ENCODE assay signal across 16 cellular contexts in genomic region chr13:112970552-112971287, GRCh38. TPM values are rescaled to one million over a fixed set of nuclear protein-coding genes. Genes with fewer than 3 reads are reported as not detected.
DNase-seq lines count a peak whose midpoint lies in the region; ATAC-seq and TF ChIP-seq lines count a peak whose summit lies in the region.
"Had no signal": no experiment of that assay in that cellular context is flagged by ENCODE, and none has a peak within 500 bp of the region (broad histone marks: within the 10 kb centered on the region; RNA-seq: fewer than 3 reads in every experiment).

No MANE protein-coding gene starts in this region.

- DNase-seq in NCI-H1417 (lab: John Stamatoyannopoulos, UW) = peak in 2 of 3 experiments; percentile 24 to 52
- no peak for DNase-seq in NCI-H1417 treated with DMSO at 0.1 percent for 48 hours (lab: John Stamatoyannopoulos, UW)
- no peak for DNase-seq in DND-41
- DNase-seq in cerebellar nuclear complex (lab: John Stamatoyannopoulos, UW) = peak; percentile 55 to 73
- no peak for DNase-seq in neuronal stem cell (ENCODE audit: low spot score)
- DNase-seq in NCI-H2196 (lab: John Stamatoyannopoulos, UW; ENCODE audit: unreplicated experiment) = no peak
- no peak for DNase-seq in SHP77 treated with DMSO at 0.1 percent for 48 hours (lab: John Stamatoyannopoulos, UW)
- DNase-seq: 8988T; activated CD4-positive, alpha-beta T cell treated with anti-CD3 and anti-CD28 coated beads, Interleukin-2, amount 10 ng/mL, durations not matched to agents 24 days and 14 days; COR-L47; HCEC 1CT had no signal

- ATAC-seq in DND-41 (ENCODE audit: insufficient read depth, low read depth) (no peak), HG03025 (IDR thresholded peaks at IDR 0.05; ENCODE audit: low FRiP score, unreplicated experiment) (no peak)
- ATAC-seq: body of pancreas, left lung, Panc1 had no signal

- H3K79me2 ChIP-seq in DND-41 (ENCODE audit: insufficient read depth, low read length) = no peaks in the 10 kb centered on the region

- no peak overlapping the region for H4K91ac ChIP-seq in neuronal stem cell (ENCODE audit: low read depth, low read length, poor library complexity)

- H3K9ac ChIP-seq in DND-41 (ENCODE audit: low read depth, low read length) = no peak overlapping the region
- no peak overlapping the region for H3K9ac ChIP-seq in neuronal stem cell (ENCODE audit: low read depth, low read length, poor library complexity)

- H3K23ac ChIP-seq in neuronal stem cell (ENCODE audit: low read depth, low read length, poor library complexity) = peak overlapping the region; percentile 40

- peak overlapping the region; percentile 97; the same call in 1 of the 2 replicates for H3K4me2 ChIP-seq in DND-41 (ENCODE audit: insufficient read depth, low read length)
- no peak overlapping the region for H3K4me2 ChIP-seq in neuronal stem cell (ENCODE audit: insufficient read depth, low read length, poor library complexity, severe bottlenecking)

- no peak for TF ChIP-seq CTCF in DND-41 (IDR thresholded peaks at IDR 0.05; ENCODE audit: borderline replicate concordance, extremely low read depth, low read length, poor library complexity, severe bottlenecking)

- H3K79me1 ChIP-seq in neuronal stem cell (ENCODE audit: low read depth, low read length) = peaks cover 7% of the 10 kb centered on the region

- no peak overlapping the region for H3K18ac ChIP-seq in neuronal stem cell (ENCODE audit: low read length)

- H4K8ac ChIP-seq in neuronal stem cell (ENCODE audit: low read depth, low read length) = no peak overlapping the region

- no peak overlapping the region for H3K27ac ChIP-seq in DND-41 (ENCODE audit: low read length)
- no peak overlapping the region for H3K27ac ChIP-seq in neuronal stem cell (replicated peaks; ENCODE audit: low read length)
- H3K27ac ChIP-seq: left lung, neutrophil had no signal

- H2BK12ac ChIP-seq in neuronal stem cell (ENCODE audit: low read length) = no peak overlapping the region

- WGBS in neuronal stem cell (ENCODE audit: extremely low coverage in 2 of 2, insufficient read length in 2 of 2, insufficient replicate concordance in 1 of 2), 2 donors = no CpG with 5 or more reads among the region's 23 CpGs

- H2AFZ ChIP-seq in DND-41 (ENCODE audit: low read depth, low read length) (no peak overlapping the region), neuronal stem cell (ENCODE audit: low read length) (no peak overlapping the region)

- 0 out of 4 replicates have a peak overlapping the region, but pooled peaks of 1 of the 2 experiments have one; percentile 15 for H3K4me3 ChIP-seq in DND-41 (ENCODE audit: low read depth in 1 of 2, low read length in 2 of 2)
- no peak overlapping the region for H3K4me3 ChIP-seq in neuronal stem cell (ENCODE audit: low read length in 2 of 2)
- H3K4me3 ChIP-seq: body of pancreas had no signal

- no peak overlapping the region for H2BK15ac ChIP-seq in neuronal stem cell (ENCODE audit: low read length)

- no peak overlapping the region for H2BK120ac ChIP-seq in neuronal stem cell (ENCODE audit: low read depth, low read length)

- H3K36me3 ChIP-seq in DND-41 (ENCODE audit: insufficient read depth, low read length) (no peaks in the 10 kb centered on the region), neuronal stem cell (replicated peaks in 1 of 2; ENCODE audit: control insufficient read depth in 2 of 2, insufficient read depth in 2 of 2, low read length in 2 of 2) (peaks cover 0 to 4% of the 10 kb centered on the region in 2 donors)
- H3K36me3 ChIP-seq: left lung, neutrophil had no signal

- H3K14ac ChIP-seq in neuronal stem cell (ENCODE audit: low read length) = no peak overlapping the region

- no peaks in the 10 kb centered on the region for H3K27me3 ChIP-seq in DND-41 (ENCODE audit: insufficient read depth, low read length, poor library complexity)
- H3K27me3 ChIP-seq in neuronal stem cell (ENCODE audit: control insufficient read depth in 3 of 3, insufficient read depth in 3 of 3, low read depth in 1 of 3, low read length in 3 of 3) = peaks cover 0 to 10% (median 0%) of the 10 kb centered on the region in 3 experiments
- H3K27me3 ChIP-seq: body of pancreas had no signal

- H2BK5ac ChIP-seq in neuronal stem cell (ENCODE audit: low read length) = no peak overlapping the region

- H4K20me1 ChIP-seq in DND-41 (ENCODE audit: insufficient read depth, low read length) = no peaks in the 10 kb centered on the region

- H3K9me3 ChIP-seq in DND-41 (ENCODE audit: insufficient read depth, low read length, severe bottlenecking) = no peaks in the 10 kb centered on the region
- peaks cover 3 to 17% of the 10 kb centered on the region in 2 donors for H3K9me3 ChIP-seq in neuronal stem cell (replicated peaks in 1 of 2; ENCODE audit: control insufficient read depth in 2 of 2, insufficient read depth in 1 of 2, low read depth in 1 of 2, low read length in 2 of 2)
- H3K9me3 ChIP-seq: body of pancreas, left lung, neutrophil had no signal

- H3K4ac ChIP-seq in neuronal stem cell (ENCODE audit: low read length) = no peak overlapping the region

- H3K4me1 ChIP-seq in DND-41 (ENCODE audit: insufficient read depth, low read length) = peaks cover 29% of the 10 kb centered on the region
- peaks cover 7 to 11% of the 10 kb centered on the region in 2 donors for H3K4me1 ChIP-seq in neuronal stem cell (ENCODE audit: control insufficient read depth in 2 of 2, insufficient read depth in 1 of 2, low read depth in 1 of 2, low read length in 2 of 2)

- no peak overlapping the region for H2AK5ac ChIP-seq in neuronal stem cell (ENCODE audit: low read depth, low read length)

RNA-seq across cellular contexts. Expression of gene MCF2L, which starts 1.7 kb away (rescaled TPM):
- polyA plus RNA-seq in neuronal stem cell (2013, experiment 1 of 2) = 20.8 TPM
- 20.3 TPM for polyA plus RNA-seq in neuronal stem cell (2013, experiment 2 of 2)

Comparison
In these comparisons a context has a peak if more than half of its experiments do, and no peak if none do; other contexts are left out.
1. DNase-seq: peak in NCI-H1417 (2 of 3) and cerebellar nuclear complex (2 of 2); none in NCI-H1417 treated with DMSO at 0.1 percent for 48 hours (single experiment), DND-41 (single experiment), neuronal stem cell (single experiment), NCI-H2196 (single experiment) and SHP77 treated with DMSO at 0.1 percent for 48 hours (single experiment).